Comparison of ENCODE assay signal across 30 cellular contexts in the genomic region with DNA sequence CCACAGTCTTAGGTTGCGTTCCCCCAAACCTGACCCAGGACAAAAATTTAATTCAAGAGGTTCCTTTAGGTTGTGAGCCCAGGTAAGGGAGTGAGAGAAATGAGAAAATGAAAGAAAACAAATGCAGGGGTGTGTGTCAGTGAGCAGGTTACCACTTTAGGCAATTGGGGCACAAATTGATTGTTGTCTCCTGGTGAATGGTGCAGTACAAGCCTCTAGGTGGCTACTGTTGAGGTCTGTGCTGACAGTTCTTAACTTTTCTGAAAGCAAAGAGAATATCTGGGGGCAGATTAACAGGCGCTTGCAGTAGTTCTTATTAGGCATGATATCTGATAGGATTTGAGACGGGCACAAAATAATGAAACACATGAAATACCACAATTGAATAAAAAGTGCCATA.
"Had no signal": no experiment of that assay in that cellular context is flagged by ENCODE, and none has a peak within 500 bp of the region (broad histone marks: within the 10 kb centered on the region; RNA-seq: fewer than 3 reads in every experiment).

No MANE protein-coding gene starts in this region.

- H3K9me3 ChIP-seq: breast epithelium, MG63 had no signal

- H3K4me3 ChIP-seq: breast epithelium, MG63, SK-N-MC had no signal

- H3K36me3 ChIP-seq: breast epithelium, MG63 had no signal

- H3K27me3 Mint-ChIP-seq: activated CD4-positive, alpha-beta T cell treated with anti-CD3 and anti-CD28 coated beads for 36 hours; activated naive CD8-positive, alpha-beta T cell treated with anti-CD3 and anti-CD28 coated beads, Interleukin-2, amount 10 ng/mL, durations not matched to agents 7 days and 5 days had no signal

- DNase-seq: activated CD4-positive, alpha-beta T cell treated with anti-CD3 and anti-CD28 coated beads for 36 hours; activated CD4-positive, alpha-beta T cell treated with anti-CD3 and anti-CD28 coated beads, Interleukin-2, amount 50 U/mL, for 1 hour; activated CD8-positive, alpha-beta memory T cell treated with anti-CD3 and anti-CD28 coated beads, Interleukin-2, amount 50 U/mL, for 48 hours; activated CD8-positive, alpha-beta T cell treated with anti-CD3 and anti-CD28 coated beads, Interleukin-2, amount 10 ng/mL, durations not matched to agents 7 days and 5 days; activated naive CD4-positive, alpha-beta T cell treated with anti-CD3 and anti-CD28 coated beads, Interleukin-2, amount 50 U/mL, for 16 hours; activated naive CD8-positive, alpha-beta T cell treated with anti-CD3 and anti-CD28 coated beads, Interleukin-2, amount 10 ng/mL, durations not matched to agents 7 days and 5 days; activated T-cell treated with anti-CD3 and anti-CD28 coated beads, Interleukin-2, amount 50 U/mL, for 1 hour; aorta; caudate nucleus; MG63; MV-4-11; NCI-H1092 treated with DMSO at 0.1 percent for 48 hours; NCI-H1417 treated with DMSO at 0.1 percent for 48 hours; NCI-H1694; NCI-H2029; NCI-H2107; NCI-H2171 treated with DMSO at 0.1 percent for 48 hours; NCI-H345; NCI-H510A; NCI-H526 treated with DMSO at 0.1 percent for 48 hours; NCI-H82; NK-92 treated with Interleukin-12 subunit alpha and Interleukin-12 subunit beta, amount 100 ng/mL, for 24 hours; OCI-M1; RPMI8226; T-helper 1 cell had no signal

- H3K27ac ChIP-seq: breast epithelium, SK-N-MC, VCaP had no signal

- ATAC-seq: activated CD4-positive, alpha-beta T cell treated with anti-CD3 and anti-CD28 coated beads for 36 hours; activated CD8-positive, alpha-beta T cell treated with anti-CD3 and anti-CD28 coated beads, Interleukin-2, amount 10 ng/mL, durations not matched to agents 7 days and 5 days; Panc1; Right ventricle myocardium inferior had no signal

- H3K27ac Mint-ChIP-seq: activated CD4-positive, alpha-beta T cell treated with anti-CD3 and anti-CD28 coated beads for 36 hours; activated CD8-positive, alpha-beta T cell treated with anti-CD3 and anti-CD28 coated beads, Interleukin-2, amount 10 ng/mL, durations not matched to agents 7 days and 5 days; activated naive CD8-positive, alpha-beta T cell treated with anti-CD3 and anti-CD28 coated beads, Interleukin-2, amount 10 ng/mL, durations not matched to agents 7 days and 5 days had no signal

- H3K4me3 Mint-ChIP-seq: activated CD4-positive, alpha-beta T cell treated with anti-CD3 and anti-CD28 coated beads for 36 hours; activated CD8-positive, alpha-beta T cell treated with anti-CD3 and anti-CD28 coated beads, Interleukin-2, amount 10 ng/mL, durations not matched to agents 7 days and 5 days; activated naive CD8-positive, alpha-beta T cell treated with anti-CD3 and anti-CD28 coated beads, Interleukin-2, amount 10 ng/mL, durations not matched to agents 7 days and 5 days had no signal

- H3K4me1 ChIP-seq: breast epithelium had no signal

- H3K4me1 Mint-ChIP-seq: activated CD4-positive, alpha-beta T cell treated with anti-CD3 and anti-CD28 coated beads for 36 hours had no signal

- H3K27me3 ChIP-seq: breast epithelium, MG63 had no signal
